ENCODE assay signal across 1 cellular context in the genomic region with DNA sequence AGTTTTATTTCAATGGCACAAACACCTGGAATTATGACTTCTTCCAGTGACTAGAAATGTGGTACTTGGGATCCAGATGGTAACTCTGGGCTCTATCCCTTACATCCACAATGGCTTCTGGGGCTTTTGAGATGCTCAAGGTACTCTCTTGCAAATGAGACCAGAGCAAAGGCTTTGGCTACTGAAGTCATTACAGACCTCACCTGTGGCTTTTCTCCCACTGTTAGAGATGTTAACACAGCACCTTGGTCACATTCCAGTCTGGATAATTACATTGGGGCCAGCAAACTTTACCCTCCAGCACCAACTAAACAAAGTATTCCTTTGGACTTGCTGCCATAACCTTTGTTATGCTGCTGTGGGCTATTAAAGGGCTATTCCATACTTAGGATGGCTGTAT.
TF ChIP-seq lines count a peak whose summit lies in the region.

No MANE protein-coding gene starts in this region.

TF ChIP-seq in GM23338, 12 proteins besides CTCF, POLR2A, EP300 and RAD21 (continued from another document):
- TF ChIP-seq POLR2AphosphoS5 (IDR thresholded peaks at IDR 0.05; ENCODE audit: low read depth) = peak; percentile 51
